Comparison of ENCODE assay signal across 6 cellular contexts in genomic region chr2:182855376-182855775, GRCh38.
"Had no signal": no experiment of that assay in that cellular context is flagged by ENCODE, and none has a peak within 500 bp of the region (broad histone marks: within the 10 kb centered on the region; RNA-seq: fewer than 3 reads in every experiment).

No MANE protein-coding gene starts in this region.

- H3K9ac ChIP-seq: GM23248 had no signal

- H3K27ac ChIP-seq: GM23248 had no signal

- H3K27ac Mint-ChIP-seq: HFFc6, IgD-negative memory B cell had no signal

- H3K4me3 Mint-ChIP-seq: HFFc6, IgD-negative memory B cell had no signal

- H3K4me3 ChIP-seq: GM23248, HAP-1 had no signal

- H3K9me3 Mint-ChIP-seq: HFFc6 had no signal

- H3K36me3 Mint-ChIP-seq: IgD-negative memory B cell had no signal

- H2AFZ ChIP-seq: GM23248 had no signal

- H3K4me1 ChIP-seq: HAP-1 had no signal

- DNase-seq: GM23248, GOT3, H7, HFFc6 had no signal

- H3K9me3 ChIP-seq: HAP-1 had no signal

- H3K36me3 ChIP-seq: HAP-1 had no signal
